In genomic region chr21:44052071-44052829, GRCh38 we compare ENCODE assay signal across 9 cellular contexts. TPM values are rescaled to one million over a fixed set of nuclear protein-coding genes. Genes with fewer than 3 reads are reported as not detected.
DNase-seq lines count a peak whose midpoint lies in the region; ATAC-seq and TF ChIP-seq lines count a peak whose summit lies in the region.
"Had no signal": no experiment of that assay in that cellular context is flagged by ENCODE, and none has a peak within 500 bp of the region (broad histone marks: within the 10 kb centered on the region; RNA-seq: fewer than 3 reads in every experiment).

No MANE protein-coding gene starts in this region.

- TF ChIP-seq CTCF in RWPE1 (conservative IDR thresholded peaks at IDR 0.05; ENCODE audit: low read depth) (no peak), heart left ventricle (IDR thresholded peaks at IDR 0.05) (no peak), prostate gland (IDR thresholded peaks at IDR 0.05) (no peak)

- DNase-seq in DMS79 (lab: John Stamatoyannopoulos, UW) (peak; percentile 50), RWPE1 (ENCODE audit: low spot score) (no peak), heart left ventricle (no peak), prostate gland (ENCODE audit: low spot score) (peak; percentile 14), T1000 (lab: John Stamatoyannopoulos, UW) (no peak), NCI-H774 (lab: John Stamatoyannopoulos, UW) (no peak)
- no peak for DNase-seq in effector CD4-positive, alpha-beta T cell
- DNase-seq: stimulated activated CD4-positive, alpha-beta T cell treated with anti-CD3 and anti-CD28 coated beads, Interleukin-2, amount 100 ng/mL, for 48 hours had no signal

- H3K9me3 ChIP-seq in heart left ventricle, result no peaks in the 10 kb centered on the region
- H3K9me3 ChIP-seq in prostate gland, result no peaks in the 10 kb centered on the region

- H3K27ac ChIP-seq in RWPE1, result peak overlapping the region; percentile 2; the same call in 1 of the 2 replicates
- peak overlapping the region; percentile 12 to 85 (median 50) for H3K27ac ChIP-seq in heart left ventricle
- peak overlapping the region; percentile 39 to 75 for H3K27ac ChIP-seq in prostate gland

- peaks cover 0 to 78% (median 34%) of the 10 kb centered on the region in 9 donors for H3K36me3 ChIP-seq in heart left ventricle
- no peaks in the 10 kb centered on the region for H3K36me3 ChIP-seq in prostate gland

- CTCF ChIA-PET in RWPE1 (lab: Yijun Ruan, JAX), result no interaction called here

- H3K4me1 ChIP-seq in heart left ventricle (peaks cover 0 to 42% (median 26%) of the 10 kb centered on the region in 12 donors), prostate gland (replicated peaks) (peaks cover 12% of the 10 kb centered on the region)

- 73 to 83% (median 76%) methylated on average over 14 of the region's 14 CpGs for WGBS in heart left ventricle, 4 donors
- WGBS in prostate gland, result 47% methylated on average over 14 of the region's 14 CpGs

- intact Hi-C loops in heart left ventricle (cut with DNase I) (loop anchor here in 1 of 10 donors (10.0 kb wide), 2 partner anchors 237 to 253 kb away; partner anchors contain the start of gene PFKL), prostate gland (cut with DNase I) (no loop called here)

- POLR2A ChIA-PET in RWPE1 (lab: Yijun Ruan, JAX; ENCODE audit: low non-redundant PET), result no interaction called here

- ATAC-seq in heart left ventricle, result peak in 3 of 4 donors; percentile 22 to 67 (median 59)
- ATAC-seq in GM18907 (IDR thresholded peaks at IDR 0.05; ENCODE audit: unreplicated experiment), result no peak

- H3K4me3 ChIP-seq in heart left ventricle (peak overlapping the region in 1 of 12 donors; percentile 5), prostate gland (no peak overlapping the region)

- no peak for TF ChIP-seq POLR2A in heart left ventricle (IDR thresholded peaks at IDR 0.05)
- no peak for TF ChIP-seq POLR2A in prostate gland (IDR thresholded peaks at IDR 0.05)

- no peaks in the 10 kb centered on the region for H3K27me3 ChIP-seq in heart left ventricle
- no peaks in the 10 kb centered on the region for H3K27me3 ChIP-seq in prostate gland (replicated peaks; ENCODE audit: insufficient read depth)

RNA-seq across cellular contexts. Expression of gene TRAPPC10, which starts 40.1 kb away (rescaled TPM):
- total RNA-seq in heart left ventricle, result 10 to 100 TPM; 14.6 to 32.0 (median 22.5) TPM
- polyA plus RNA-seq in heart left ventricle, result 10 to 100 TPM in 1 of 2 donors, 1 to 10 TPM in 1; 5.6 to 12.0 TPM
- 10 to 100 TPM; 14.4 to 38.9 TPM for total RNA-seq in prostate gland

RNA-seq across cellular contexts. Expression of gene PWP2, which starts 54.9 kb away (rescaled TPM):
- 10 to 100 TPM in 1 of 9 donors, 1 to 10 TPM in 6, under 1 TPM in 1, not detected in 1; 0.70 to 10.2 (median 5.0) TPM for total RNA-seq in heart left ventricle
- 1 to 10 TPM; 1.1 to 6.0 TPM for polyA plus RNA-seq in heart left ventricle
- 10 to 100 TPM; 10.7 to 14.9 TPM for total RNA-seq in prostate gland

Comparison
In these comparisons a context has a peak if more than half of its experiments do, and no peak if none do; other contexts are left out.
1. DNase-seq: peak in DMS79 (single experiment) and prostate gland (single experiment); none in RWPE1 (single experiment), heart left ventricle (0 of 5), effector CD4-positive, alpha-beta T cell (single experiment), T1000 (single experiment) and NCI-H774 (single experiment).
2. H3K27ac ChIP-seq: peak in every context shown above with its lines; median percentile 57 in prostate gland; 50 in heart left ventricle; 2 in RWPE1.